ENCODE assay signal across 1 cellular context in the genomic region with DNA sequence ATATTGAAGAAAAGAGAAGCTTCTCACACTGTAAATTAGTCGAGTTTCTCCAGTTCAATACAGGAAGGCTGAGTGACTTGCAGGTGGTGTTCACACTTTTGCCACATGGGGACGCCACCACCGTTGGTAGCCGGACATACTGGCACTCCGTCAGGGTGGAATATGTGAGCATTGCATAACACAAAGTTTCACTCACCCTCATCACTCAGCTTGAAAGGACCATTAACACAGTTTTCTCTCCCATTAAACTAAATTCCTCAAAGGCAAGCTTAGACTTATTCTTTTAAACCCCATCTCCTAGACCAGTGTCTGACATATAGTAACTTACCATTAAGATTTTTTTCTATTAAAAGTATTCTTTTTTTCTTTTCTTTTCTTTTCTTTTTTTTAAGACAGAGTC.
TF ChIP-seq lines count a peak whose summit lies in the region.

No MANE protein-coding gene starts in this region.

TF ChIP-seq in HepG2, 621 proteins besides CTCF, POLR2A, EP300 and RAD21 (continued from another document and continues in another):
- TF ChIP-seq ZNF281 (CRISPR knock-in tag; IDR thresholded peaks at IDR 0.05; ENCODE audit: borderline replicate concordance) (no peak), ZMYM2 (CRISPR knock-in tag; IDR thresholded peaks at IDR 0.05) (no peak), SALL2 (CRISPR knock-in tag; IDR thresholded peaks at IDR 0.05) (no peak), ZNF614 (CRISPR knock-in tag; IDR thresholded peaks at IDR 0.05; ENCODE audit: borderline replicate concordance) (peak; percentile 73; the same call in 1 of the 2 replicates), HES4 (CRISPR knock-in tag; IDR thresholded peaks at IDR 0.05; ENCODE audit: borderline replicate concordance) (no peak), ZBED4 (CRISPR knock-in tag; IDR thresholded peaks at IDR 0.05; ENCODE audit: borderline replicate concordance) (no peak; the same call in 1 of the 2 replicates), ZNF354B (CRISPR knock-in tag; IDR thresholded peaks at IDR 0.05) (no peak), ZNF446 (CRISPR knock-in tag; IDR thresholded peaks at IDR 0.05) (no peak), SNAPC2 (CRISPR knock-in tag; IDR thresholded peaks at IDR 0.05) (no peak), MLXIP (CRISPR knock-in tag; IDR thresholded peaks at IDR 0.05; ENCODE audit: borderline replicate concordance) (no peak), GLMP (CRISPR knock-in tag; IDR thresholded peaks at IDR 0.05; ENCODE audit: borderline replicate concordance) (no peak), ZNF460 (CRISPR knock-in tag; IDR thresholded peaks at IDR 0.05; ENCODE audit: borderline replicate concordance) (no peak), ZNF670 (CRISPR knock-in tag; IDR thresholded peaks at IDR 0.05; ENCODE audit: borderline replicate concordance) (no peak), ZFP91 (CRISPR knock-in tag; IDR thresholded peaks at IDR 0.05; ENCODE audit: borderline replicate concordance) (no peak), ZNF75D (CRISPR knock-in tag; IDR thresholded peaks at IDR 0.05; ENCODE audit: borderline replicate concordance) (no peak), ZNF513 (CRISPR knock-in tag; conservative IDR thresholded peaks at IDR 0.05) (no peak)
- TF ChIP-seq, protein P1, sequence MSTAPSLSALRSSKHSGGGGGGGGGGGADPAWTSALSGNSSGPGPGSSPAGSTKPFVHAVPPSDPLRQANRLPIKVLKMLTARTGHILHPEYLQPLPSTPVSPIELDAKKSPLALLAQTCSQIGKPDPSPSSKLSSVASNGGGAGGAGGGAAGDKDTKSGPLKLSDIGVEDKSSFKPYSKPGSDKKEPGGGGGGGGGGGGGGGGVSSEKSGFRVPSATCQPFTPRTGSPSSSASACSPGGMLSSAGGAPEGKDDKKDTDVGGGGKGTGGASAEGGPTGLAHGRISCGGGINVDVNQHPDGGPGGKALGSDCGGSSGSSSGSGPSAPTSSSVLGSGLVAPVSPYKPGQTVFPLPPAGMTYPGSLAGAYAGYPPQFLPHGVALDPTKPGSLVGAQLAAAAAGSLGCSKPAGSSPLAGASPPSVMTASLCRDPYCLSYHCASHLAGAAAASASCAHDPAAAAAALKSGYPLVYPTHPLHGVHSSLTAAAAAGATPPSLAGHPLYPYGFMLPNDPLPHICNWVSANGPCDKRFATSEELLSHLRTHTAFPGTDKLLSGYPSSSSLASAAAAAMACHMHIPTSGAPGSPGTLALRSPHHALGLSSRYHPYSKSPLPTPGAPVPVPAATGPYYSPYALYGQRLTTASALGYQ (CRISPR knock-in tag; IDR thresholded peaks at IDR 0.05): no peak
- TF ChIP-seq, protein P2, sequence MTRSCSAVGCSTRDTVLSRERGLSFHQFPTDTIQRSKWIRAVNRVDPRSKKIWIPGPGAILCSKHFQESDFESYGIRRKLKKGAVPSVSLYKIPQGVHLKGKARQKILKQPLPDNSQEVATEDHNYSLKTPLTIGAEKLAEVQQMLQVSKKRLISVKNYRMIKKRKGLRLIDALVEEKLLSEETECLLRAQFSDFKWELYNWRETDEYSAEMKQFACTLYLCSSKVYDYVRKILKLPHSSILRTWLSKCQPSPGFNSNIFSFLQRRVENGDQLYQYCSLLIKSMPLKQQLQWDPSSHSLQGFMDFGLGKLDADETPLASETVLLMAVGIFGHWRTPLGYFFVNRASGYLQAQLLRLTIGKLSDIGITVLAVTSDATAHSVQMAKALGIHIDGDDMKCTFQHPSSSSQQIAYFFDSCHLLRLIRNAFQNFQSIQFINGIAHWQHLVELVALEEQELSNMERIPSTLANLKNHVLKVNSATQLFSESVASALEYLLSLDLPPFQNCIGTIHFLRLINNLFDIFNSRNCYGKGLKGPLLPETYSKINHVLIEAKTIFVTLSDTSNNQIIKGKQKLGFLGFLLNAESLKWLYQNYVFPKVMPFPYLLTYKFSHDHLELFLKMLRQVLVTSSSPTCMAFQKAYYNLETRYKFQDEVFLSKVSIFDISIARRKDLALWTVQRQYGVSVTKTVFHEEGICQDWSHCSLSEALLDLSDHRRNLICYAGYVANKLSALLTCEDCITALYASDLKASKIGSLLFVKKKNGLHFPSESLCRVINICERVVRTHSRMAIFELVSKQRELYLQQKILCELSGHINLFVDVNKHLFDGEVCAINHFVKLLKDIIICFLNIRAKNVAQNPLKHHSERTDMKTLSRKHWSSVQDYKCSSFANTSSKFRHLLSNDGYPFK (CRISPR knock-in tag; IDR thresholded peaks at IDR 0.05; ENCODE audit: borderline replicate concordance): no peak
- TF ChIP-seq, protein P3, sequence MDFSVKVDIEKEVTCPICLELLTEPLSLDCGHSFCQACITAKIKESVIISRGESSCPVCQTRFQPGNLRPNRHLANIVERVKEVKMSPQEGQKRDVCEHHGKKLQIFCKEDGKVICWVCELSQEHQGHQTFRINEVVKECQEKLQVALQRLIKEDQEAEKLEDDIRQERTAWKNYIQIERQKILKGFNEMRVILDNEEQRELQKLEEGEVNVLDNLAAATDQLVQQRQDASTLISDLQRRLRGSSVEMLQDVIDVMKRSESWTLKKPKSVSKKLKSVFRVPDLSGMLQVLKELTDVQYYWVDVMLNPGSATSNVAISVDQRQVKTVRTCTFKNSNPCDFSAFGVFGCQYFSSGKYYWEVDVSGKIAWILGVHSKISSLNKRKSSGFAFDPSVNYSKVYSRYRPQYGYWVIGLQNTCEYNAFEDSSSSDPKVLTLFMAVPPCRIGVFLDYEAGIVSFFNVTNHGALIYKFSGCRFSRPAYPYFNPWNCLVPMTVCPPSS (IDR thresholded peaks at IDR 0.05): no peak
- TF ChIP-seq, protein P4, sequence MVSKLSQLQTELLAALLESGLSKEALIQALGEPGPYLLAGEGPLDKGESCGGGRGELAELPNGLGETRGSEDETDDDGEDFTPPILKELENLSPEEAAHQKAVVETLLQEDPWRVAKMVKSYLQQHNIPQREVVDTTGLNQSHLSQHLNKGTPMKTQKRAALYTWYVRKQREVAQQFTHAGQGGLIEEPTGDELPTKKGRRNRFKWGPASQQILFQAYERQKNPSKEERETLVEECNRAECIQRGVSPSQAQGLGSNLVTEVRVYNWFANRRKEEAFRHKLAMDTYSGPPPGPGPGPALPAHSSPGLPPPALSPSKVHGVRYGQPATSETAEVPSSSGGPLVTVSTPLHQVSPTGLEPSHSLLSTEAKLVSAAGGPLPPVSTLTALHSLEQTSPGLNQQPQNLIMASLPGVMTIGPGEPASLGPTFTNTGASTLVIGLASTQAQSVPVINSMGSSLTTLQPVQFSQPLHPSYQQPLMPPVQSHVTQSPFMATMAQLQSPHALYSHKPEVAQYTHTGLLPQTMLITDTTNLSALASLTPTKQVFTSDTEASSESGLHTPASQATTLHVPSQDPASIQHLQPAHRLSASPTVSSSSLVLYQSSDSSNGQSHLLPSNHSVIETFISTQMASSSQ (IDR thresholded peaks at IDR 0.05; ENCODE audit: low read depth): no peak
- TF ChIP-seq, protein P4 (CRISPR knock-in tag; IDR thresholded peaks at IDR 0.05; ENCODE audit: borderline replicate concordance): no peak
